In genomic region chr1:1510912-1511532, GRCh38 we compare ENCODE assay signal across 8 cellular contexts. TPM values are rescaled to one million over a fixed set of nuclear protein-coding genes. Genes with fewer than 3 reads are reported as not detected.
DNase-seq lines count a peak whose midpoint lies in the region; ATAC-seq and TF ChIP-seq lines count a peak whose summit lies in the region.

No MANE protein-coding gene starts in this region.

- TF ChIP-seq CTCF in activated B cell treated with CpG ODN at 0.5 μM for 24 hours (IDR thresholded peaks at IDR 0.05), result no peak
- TF ChIP-seq CTCF in omental fat pad (IDR thresholded peaks at IDR 0.05), result no peak

- H3K4me1 Mint-ChIP-seq in activated B cell treated with CpG ODN at 0.5 μM for 24 hours, result peaks cover 14% of the 10 kb centered on the region

- CTCF ChIA-PET in activated B cell treated with CpG ODN at 0.5 μM for 24 hours (lab: Charles Lee), result no interaction called here

- DNase-seq in ELR (ENCODE audit: low read depth), result peak; percentile 39
- peak; percentile 6 for DNase-seq in LoVo (ENCODE audit: low spot score)
- DNase-seq in activated B cell treated with CpG ODN at 0.5 μM for 24 hours, result no peak
- peak; percentile 30 for DNase-seq in glomerular visceral epithelial cell (ENCODE audit: extremely low spot score)
- peak; percentile 16 for DNase-seq in renal cortical epithelial cell (ENCODE audit: low read depth)
- DNase-seq in T1000 (lab: John Stamatoyannopoulos, UW), result no peak
- DNase-seq in omental fat pad (ENCODE audit: low spot score), result no peak

- no peaks in the 10 kb centered on the region for H3K9me3 Mint-ChIP-seq in activated B cell treated with CpG ODN at 0.5 μM for 24 hours

- intact Hi-C loops in activated B cell treated with CpG ODN at 0.5 μM for 24 hours (cut with micrococcal nuclease), result loop anchor here (5.0 kb wide), 1 partner anchor 266 kb away; the partner anchor contains the start of gene NADK

- ATAC-seq in activated B cell treated with CpG ODN at 0.5 μM for 24 hours (ENCODE audit: low read depth) (no peak), HG03139 (IDR thresholded peaks at IDR 0.05; ENCODE audit: unreplicated experiment) (no peak), omental fat pad (ENCODE audit: low FRiP score) (no peak)

- H3K27ac Mint-ChIP-seq in activated B cell treated with CpG ODN at 0.5 μM for 24 hours, result peak overlapping the region; percentile 80

- H3K27me3 Mint-ChIP-seq in activated B cell treated with CpG ODN at 0.5 μM for 24 hours, result no peaks in the 10 kb centered on the region

- H3K36me3 Mint-ChIP-seq in activated B cell treated with CpG ODN at 0.5 μM for 24 hours (ENCODE audit: low read depth), result peaks cover 9% of the 10 kb centered on the region

- POLR2A ChIA-PET in activated B cell treated with CpG ODN at 0.5 μM for 24 hours (lab: Charles Lee), result interaction anchor here (0.6 to 1.0 kb wide), 3 partner anchors 112 to 267 kb away, joined by 3 to 4 read pairs (median 3); partner anchors contain the start of gene CCNL2

- peak overlapping the region; percentile 91 for H3K4me3 Mint-ChIP-seq in activated B cell treated with CpG ODN at 0.5 μM for 24 hours

RNA-seq across cellular contexts. Expression of gene ATAD3A, which starts 0.9 kb away (rescaled TPM):
- total RNA-seq in activated B cell treated with CpG ODN at 0.5 μM for 24 hours (26.1 and 32.4 TPM in 2 replicates), renal cortical epithelial cell (27.0 and 42.0 TPM in 2 replicates), omental fat pad (10 to 100 TPM; 17.3 to 38.5 (median 20.7) TPM)

RNA-seq across cellular contexts. Expression of gene TMEM240, which starts 29.4 kb away (rescaled TPM):
- 0.31 TPM in 1 of 2 replicates, not detected in the other for total RNA-seq in activated B cell treated with CpG ODN at 0.5 μM for 24 hours
- 0.35 and 1.1 TPM in 2 replicates for total RNA-seq in renal cortical epithelial cell
- total RNA-seq in omental fat pad, result 1 to 10 TPM; 2.6 to 3.5 (median 3.1) TPM

RNA-seq across cellular contexts. Expression of gene ATAD3B, which starts 39.5 kb away (rescaled TPM):
- total RNA-seq in activated B cell treated with CpG ODN at 0.5 μM for 24 hours (47.4 and 49.5 TPM in 2 replicates), renal cortical epithelial cell (12.2 and 18.6 TPM in 2 replicates), omental fat pad (10 to 100 TPM; 11.0 to 91.6 (median 16.5) TPM)

Comparison
In these comparisons a context has a peak if more than half of its experiments do, and no peak if none do; other contexts are left out.
1. DNase-seq: peak in ELR (single experiment), LoVo (single experiment), glomerular visceral epithelial cell (single experiment) and renal cortical epithelial cell (single experiment); none in activated B cell treated with CpG ODN at 0.5 μM for 24 hours (single experiment), T1000 (single experiment) and omental fat pad (single experiment).